In genomic region chr17:65057520-65058075, GRCh38 we compare ENCODE assay signal across 8 cellular contexts. TPM values are rescaled to one million over a fixed set of nuclear protein-coding genes. Genes with fewer than 3 reads are reported as not detected.
DNase-seq lines count a peak whose midpoint lies in the region; ATAC-seq and TF ChIP-seq lines count a peak whose summit lies in the region.

No MANE protein-coding gene starts in this region.

- intact Hi-C loops in colonic mucosa (cut with DNase I) = loop anchor here (10.0 kb wide), 1 partner anchor 83 kb away; no protein-coding TSS in a partner anchor

- peak overlapping the region; percentile 93 to 99 (median 96) for H3K4me3 Mint-ChIP-seq in IgD-negative memory B cell

- no peaks in the 10 kb centered on the region for H3K9me3 Mint-ChIP-seq in IgD-negative memory B cell

- H3K36me3 ChIP-seq in colonic mucosa (no peaks in the 10 kb centered on the region), mucosa of rectum (ENCODE audit: control insufficient read depth in 2 of 2, insufficient read depth in 2 of 2, low read length in 2 of 2) (peaks cover 7% of the 10 kb centered on the region in 2 donors)

- peak overlapping the region; percentile 95 to 99 (median 99) for H3K27ac Mint-ChIP-seq in IgD-negative memory B cell

- H3K9me3 ChIP-seq in colonic mucosa (no peaks in the 10 kb centered on the region), mucosa of rectum (ENCODE audit: control insufficient read depth in 2 of 2, low read length in 2 of 2) (no peaks in the 10 kb centered on the region)

- H3K27me3 Mint-ChIP-seq in IgD-negative memory B cell = peaks cover 1% of the 10 kb centered on the region

- H3K27ac ChIP-seq in 22Rv1 (peak overlapping the region; percentile 90; the same call in 1 of the 2 replicates), colonic mucosa (peak overlapping the region; percentile 97), mucosa of rectum (ENCODE audit: low read depth in 2 of 2, low read length in 2 of 2) (peak overlapping the region; percentile 99 to 100)

- H3K9ac ChIP-seq in colonic mucosa (ENCODE audit: low read depth in 2 of 2, low read length in 2 of 2) (peak overlapping the region; percentile 79 to 98), mucosa of rectum (ENCODE audit: low read depth in 1 of 2, low read length in 2 of 2) (peak overlapping the region; percentile 98 to 99)

- H3K4me1 Mint-ChIP-seq in IgD-negative memory B cell = peaks cover 11 to 27% (median 22%) of the 10 kb centered on the region in 3 donors

- H3K4me1 ChIP-seq in colonic mucosa (no peaks in the 10 kb centered on the region), mucosa of rectum (ENCODE audit: control insufficient read depth in 2 of 2, insufficient read depth in 2 of 2, low read length in 2 of 2) (peaks cover 20 to 32% of the 10 kb centered on the region in 2 donors)

- no peaks in the 10 kb centered on the region for H3K27me3 ChIP-seq in colonic mucosa
- H3K27me3 ChIP-seq in mucosa of rectum (ENCODE audit: control insufficient read depth in 2 of 2, insufficient read depth in 2 of 2, low read length in 2 of 2) = no peaks in the 10 kb centered on the region

- no peak for ATAC-seq in GM19324 (IDR thresholded peaks at IDR 0.05; ENCODE audit: low FRiP score, unreplicated experiment)
- no peak for ATAC-seq in HG03439 (IDR thresholded peaks at IDR 0.05; ENCODE audit: unreplicated experiment)
- no peak for ATAC-seq in GM21447 (IDR thresholded peaks at IDR 0.05; ENCODE audit: unreplicated experiment)

- peaks cover 2% of the 10 kb centered on the region for H3K36me3 Mint-ChIP-seq in IgD-negative memory B cell

- DNase-seq in colonic mucosa (peak; percentile 39), ecto neural progenitor cell (ENCODE audit: low spot score) (no peak)

- TF ChIP-seq CTCF in 22Rv1 (IDR thresholded peaks at IDR 0.05) (no peak), colonic mucosa (IDR thresholded peaks at IDR 0.05) (no peak)

- H3K4me3 ChIP-seq in colonic mucosa (no peak overlapping the region), mucosa of rectum (ENCODE audit: low read length in 2 of 2) (peak overlapping the region; percentile 82 to 91)

RNA-seq across cellular contexts. Expression of gene GNA13, which starts 1.1 kb away (rescaled TPM):
- 37.3 TPM for polyA plus RNA-seq in IgD-negative memory B cell
- 10 to 100 TPM; 54.8 to 91.4 TPM for total RNA-seq in colonic mucosa
